ENCODE assay signal across 8 cellular contexts in the genomic region with DNA sequence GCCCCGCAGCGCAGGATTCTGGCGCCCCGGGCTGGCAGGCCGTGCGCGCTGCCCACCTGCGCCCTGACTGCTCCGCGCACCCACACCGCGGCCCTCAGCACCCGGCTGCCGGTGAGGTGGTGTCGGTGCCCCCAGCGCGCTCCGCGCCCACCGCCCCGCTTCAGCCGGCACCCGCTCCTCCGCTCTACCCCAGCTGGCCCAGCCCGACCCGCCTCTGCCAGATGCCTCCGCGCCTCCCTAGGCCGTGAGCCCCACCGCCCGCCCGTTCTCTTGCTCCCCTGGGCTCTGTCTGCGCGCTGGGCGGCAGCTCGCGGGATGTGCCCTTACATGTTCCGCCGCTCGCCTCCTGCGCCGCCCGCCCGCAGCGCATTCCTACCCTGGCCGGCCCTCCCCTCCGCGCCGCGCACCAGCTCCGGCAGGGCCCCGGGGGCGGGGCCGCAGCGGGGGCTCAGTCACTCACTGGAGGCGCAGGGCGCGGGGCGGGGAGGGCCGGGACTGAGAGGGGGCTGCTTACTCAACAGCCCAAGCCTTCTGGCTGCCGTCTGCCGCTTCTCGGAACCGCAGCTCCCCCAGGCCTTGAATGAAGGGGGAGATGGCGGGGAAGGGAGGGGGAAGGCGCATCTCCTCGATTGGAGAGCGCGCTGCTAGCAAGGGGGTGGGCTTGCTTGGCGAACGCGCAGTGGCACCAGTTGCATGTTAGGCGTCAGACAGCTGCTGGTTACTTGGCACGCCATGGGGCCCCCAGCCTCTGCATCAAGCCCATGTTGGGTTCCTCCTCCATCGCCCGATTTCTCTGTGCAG. TPM values are rescaled to one million over a fixed set of nuclear protein-coding genes. Genes with fewer than 3 reads are reported as not detected.
A peak's percentile ranks its signal among the peaks of the same experiment; 100 is the strongest.
DNase-seq lines count a peak whose midpoint lies in the region; ATAC-seq lines count a peak whose summit lies in the region.

A gene (minus strand): TSS at position 345 of the 801 bp plus-strand sequence. CDS start 402 bp downstream, outside the sequence.

- no peaks in the 10 kb centered on the region for H3K9me3 Mint-ChIP-seq in activated CD4-positive, alpha-beta T cell treated with anti-CD3 and anti-CD28 coated beads, Interleukin-2, amount 10 ng/mL, durations not matched to agents 7 days and 5 days
- H3K9me3 Mint-ChIP-seq in stimulated activated memory B cell treated with anti-CD40 and anti-IgM and Interleukin-4, amounts not matched to agents 10 μg/mL and 1 μg/mL and 100 μg/mL, for 72 hours: no peaks in the 10 kb centered on the region

- H3K27ac Mint-ChIP-seq in activated CD4-positive, alpha-beta T cell treated with anti-CD3 and anti-CD28 coated beads, Interleukin-2, amount 10 ng/mL, durations not matched to agents 7 days and 5 days: peak within 1 kb of the TSS; percentile 89
- H3K27ac Mint-ChIP-seq in stimulated activated memory B cell treated with anti-CD40 and anti-IgM and Interleukin-4, amounts not matched to agents 10 μg/mL and 1 μg/mL and 100 μg/mL, for 72 hours: no peak within 1 kb of the TSS

- POLR2A ChIA-PET in activated CD4-positive, alpha-beta T cell treated with anti-CD3 and anti-CD28 coated beads, Interleukin-2, amount 10 ng/mL, durations not matched to agents 7 days and 5 days (lab: Charles Lee): interaction anchor here (0.7 kb wide), 1 partner anchor 34 kb away, joined by 3 read pairs; no protein-coding TSS in a partner anchor

- H3K4me3 Mint-ChIP-seq in activated CD4-positive, alpha-beta T cell treated with anti-CD3 and anti-CD28 coated beads, Interleukin-2, amount 10 ng/mL, durations not matched to agents 7 days and 5 days: peak within 1 kb of the TSS; percentile 79
- peak within 1 kb of the TSS; percentile 74 for H3K4me3 Mint-ChIP-seq in stimulated activated memory B cell treated with anti-CD40 and anti-IgM and Interleukin-4, amounts not matched to agents 10 μg/mL and 1 μg/mL and 100 μg/mL, for 72 hours

- CTCF ChIA-PET in activated CD4-positive, alpha-beta T cell treated with anti-CD3 and anti-CD28 coated beads, Interleukin-2, amount 10 ng/mL, durations not matched to agents 7 days and 5 days (lab: Charles Lee): interaction anchor here (0.6 to 3.7 kb wide), 6 partner anchors 12 to 1618 kb away, joined by 3 to 22 read pairs (median 6); no protein-coding TSS in a partner anchor

- H3K36me3 Mint-ChIP-seq in activated CD4-positive, alpha-beta T cell treated with anti-CD3 and anti-CD28 coated beads, Interleukin-2, amount 10 ng/mL, durations not matched to agents 7 days and 5 days (ENCODE audit: low read depth): peaks cover 5% of the 10 kb centered on the region
- no peaks in the 10 kb centered on the region for H3K36me3 Mint-ChIP-seq in stimulated activated memory B cell treated with anti-CD40 and anti-IgM and Interleukin-4, amounts not matched to agents 10 μg/mL and 1 μg/mL and 100 μg/mL, for 72 hours

- peaks cover 18% of the 10 kb centered on the region for H3K4me1 Mint-ChIP-seq in activated CD4-positive, alpha-beta T cell treated with anti-CD3 and anti-CD28 coated beads, Interleukin-2, amount 10 ng/mL, durations not matched to agents 7 days and 5 days
- H3K4me1 Mint-ChIP-seq in stimulated activated memory B cell treated with anti-CD40 and anti-IgM and Interleukin-4, amounts not matched to agents 10 μg/mL and 1 μg/mL and 100 μg/mL, for 72 hours: no peaks in the 10 kb centered on the region

- peak; percentile 40 for DNase-seq in stimulated activated naive CD4-positive, alpha-beta T cell treated with Interleukin-2 at 50 U/mL for 16 hours (lab: John Stamatoyannopoulos, UW)
- DNase-seq in stimulated activated naive CD4-positive, alpha-beta T cell (lab: John Stamatoyannopoulos, UW): no peak
- peak; percentile 50 for DNase-seq in NCI-H2107 (lab: John Stamatoyannopoulos, UW)
- DNase-seq in activated CD4-positive, alpha-beta T cell treated with anti-CD3 and anti-CD28 coated beads, Interleukin-2, amount 10 ng/mL, durations not matched to agents 7 days and 5 days: peak; percentile 67
- DNase-seq in medulla oblongata (ENCODE audit: extremely low spot score): peak; percentile 85

- in situ Hi-C loops in endometrial microvascular endothelial cells (cut with HindIII; ENCODE audit: inconsistent ontology term, low pct_unique_long_range_greater_than_20kb, low sequenced_read_pairs): no loop called here

- peak; percentile 69 for ATAC-seq in HG02852 (IDR thresholded peaks at IDR 0.05; ENCODE audit: unreplicated experiment)
- peak; percentile 66 for ATAC-seq in stimulated activated memory B cell treated with anti-CD40 and anti-IgM and Interleukin-4, amounts not matched to agents 10 μg/mL and 1 μg/mL and 100 μg/mL, for 72 hours

- H3K27me3 Mint-ChIP-seq in activated CD4-positive, alpha-beta T cell treated with anti-CD3 and anti-CD28 coated beads, Interleukin-2, amount 10 ng/mL, durations not matched to agents 7 days and 5 days: peaks cover 39% of the 10 kb centered on the region
- peaks cover 90% of the 10 kb centered on the region for H3K27me3 Mint-ChIP-seq in stimulated activated memory B cell treated with anti-CD40 and anti-IgM and Interleukin-4, amounts not matched to agents 10 μg/mL and 1 μg/mL and 100 μg/mL, for 72 hours

RNA-seq across cellular contexts. Expression of the gene that starts here (rescaled TPM):
- 10 to 100 TPM; 12.1 to 18.8 TPM for total RNA-seq in activated CD4-positive, alpha-beta T cell treated with anti-CD3 and anti-CD28 coated beads, Interleukin-2, amount 10 ng/mL, durations not matched to agents 7 days and 5 days
- 56.8 TPM for total RNA-seq in endometrial microvascular endothelial cells (ENCODE audit: inconsistent ontology term)

Comparison
In these comparisons a context has a peak if more than half of its experiments do, and no peak if none do; other contexts are left out.
1. DNase-seq: peak in stimulated activated naive CD4-positive, alpha-beta T cell treated with Interleukin-2 at 50 U/mL for 16 hours (single experiment), NCI-H2107 (single experiment), activated CD4-positive, alpha-beta T cell treated with anti-CD3 and anti-CD28 coated beads, Interleukin-2, amount 10 ng/mL, durations not matched to agents 7 days and 5 days (single experiment) and medulla oblongata (single experiment); none in stimulated activated naive CD4-positive, alpha-beta T cell (0 of 6).